ENCODE assay signal across 2 cellular contexts in the genomic region with DNA sequence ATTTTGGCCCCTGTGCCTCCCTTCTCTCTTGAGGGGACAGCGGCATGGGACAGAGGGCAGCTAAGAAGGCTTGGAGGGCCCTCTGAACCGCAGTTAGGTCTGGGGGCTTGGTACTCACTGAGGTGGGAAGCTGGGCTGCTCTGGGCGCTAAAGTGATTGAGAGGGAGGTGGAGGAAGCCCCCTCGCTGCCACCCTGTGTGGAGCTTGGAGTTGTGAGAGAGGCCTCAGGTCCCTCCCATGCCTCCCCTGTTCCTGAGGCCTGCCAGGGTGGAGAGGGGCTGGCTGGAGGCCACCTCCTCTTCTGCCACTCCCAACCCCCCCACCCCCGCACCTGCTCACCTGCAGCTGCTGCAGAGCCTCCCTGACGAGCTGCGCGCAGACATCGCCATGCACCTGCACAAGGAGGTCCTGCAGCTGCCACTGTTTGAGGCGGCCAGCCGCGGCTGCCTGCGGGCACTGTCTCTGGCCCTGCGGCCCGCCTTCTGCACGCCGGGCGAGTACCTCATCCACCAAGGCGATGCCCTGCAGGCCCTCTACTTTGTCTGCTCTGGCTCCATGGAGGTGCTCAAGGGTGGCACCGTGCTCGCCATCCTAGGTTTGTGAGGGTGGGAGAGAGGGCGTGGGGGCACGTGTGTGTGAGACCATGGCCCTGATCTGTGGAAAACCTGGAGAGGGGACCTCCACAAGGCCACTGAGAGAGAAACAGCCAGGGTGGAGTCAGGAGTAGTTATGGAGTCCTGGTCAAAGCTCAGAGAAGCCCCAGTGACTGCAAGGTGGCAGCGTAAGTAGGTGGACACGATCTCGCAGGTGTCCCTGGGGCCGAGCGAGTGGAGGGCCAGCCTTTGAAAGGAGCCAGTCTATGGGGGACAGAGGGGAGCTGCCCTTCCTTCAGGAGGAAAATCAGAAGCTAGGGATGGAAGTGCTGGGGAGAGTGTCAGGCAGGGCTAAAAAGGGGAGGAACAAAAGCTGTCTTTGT.
TF ChIP-seq lines count a peak whose summit lies in the region.

No MANE protein-coding gene starts in this region.

TF ChIP-seq in HepG2, 621 proteins besides CTCF, POLR2A, EP300 and RAD21 (continues in another document):
- no peak for TF ChIP-seq HOXA7 (CRISPR knock-in tag; IDR thresholded peaks at IDR 0.05)
- TF ChIP-seq MYC (CRISPR knock-in tag; IDR thresholded peaks at IDR 0.05; ENCODE audit: borderline replicate concordance): no peak
- TF ChIP-seq, protein P1, sequence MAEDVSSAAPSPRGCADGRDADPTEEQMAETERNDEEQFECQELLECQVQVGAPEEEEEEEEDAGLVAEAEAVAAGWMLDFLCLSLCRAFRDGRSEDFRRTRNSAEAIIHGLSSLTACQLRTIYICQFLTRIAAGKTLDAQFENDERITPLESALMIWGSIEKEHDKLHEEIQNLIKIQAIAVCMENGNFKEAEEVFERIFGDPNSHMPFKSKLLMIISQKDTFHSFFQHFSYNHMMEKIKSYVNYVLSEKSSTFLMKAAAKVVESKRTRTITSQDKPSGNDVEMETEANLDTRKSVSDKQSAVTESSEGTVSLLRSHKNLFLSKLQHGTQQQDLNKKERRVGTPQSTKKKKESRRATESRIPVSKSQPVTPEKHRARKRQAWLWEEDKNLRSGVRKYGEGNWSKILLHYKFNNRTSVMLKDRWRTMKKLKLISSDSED (CRISPR knock-in tag; IDR thresholded peaks at IDR 0.05): no peak
- TF ChIP-seq MTERF4 (CRISPR knock-in tag; IDR thresholded peaks at IDR 0.05): no peak
- no peak for TF ChIP-seq E2F2 (CRISPR knock-in tag; IDR thresholded peaks at IDR 0.05; ENCODE audit: borderline replicate concordance)
- no peak for TF ChIP-seq FOXC1 (CRISPR knock-in tag; IDR thresholded peaks at IDR 0.05; ENCODE audit: borderline replicate concordance)
- TF ChIP-seq, protein P2, sequence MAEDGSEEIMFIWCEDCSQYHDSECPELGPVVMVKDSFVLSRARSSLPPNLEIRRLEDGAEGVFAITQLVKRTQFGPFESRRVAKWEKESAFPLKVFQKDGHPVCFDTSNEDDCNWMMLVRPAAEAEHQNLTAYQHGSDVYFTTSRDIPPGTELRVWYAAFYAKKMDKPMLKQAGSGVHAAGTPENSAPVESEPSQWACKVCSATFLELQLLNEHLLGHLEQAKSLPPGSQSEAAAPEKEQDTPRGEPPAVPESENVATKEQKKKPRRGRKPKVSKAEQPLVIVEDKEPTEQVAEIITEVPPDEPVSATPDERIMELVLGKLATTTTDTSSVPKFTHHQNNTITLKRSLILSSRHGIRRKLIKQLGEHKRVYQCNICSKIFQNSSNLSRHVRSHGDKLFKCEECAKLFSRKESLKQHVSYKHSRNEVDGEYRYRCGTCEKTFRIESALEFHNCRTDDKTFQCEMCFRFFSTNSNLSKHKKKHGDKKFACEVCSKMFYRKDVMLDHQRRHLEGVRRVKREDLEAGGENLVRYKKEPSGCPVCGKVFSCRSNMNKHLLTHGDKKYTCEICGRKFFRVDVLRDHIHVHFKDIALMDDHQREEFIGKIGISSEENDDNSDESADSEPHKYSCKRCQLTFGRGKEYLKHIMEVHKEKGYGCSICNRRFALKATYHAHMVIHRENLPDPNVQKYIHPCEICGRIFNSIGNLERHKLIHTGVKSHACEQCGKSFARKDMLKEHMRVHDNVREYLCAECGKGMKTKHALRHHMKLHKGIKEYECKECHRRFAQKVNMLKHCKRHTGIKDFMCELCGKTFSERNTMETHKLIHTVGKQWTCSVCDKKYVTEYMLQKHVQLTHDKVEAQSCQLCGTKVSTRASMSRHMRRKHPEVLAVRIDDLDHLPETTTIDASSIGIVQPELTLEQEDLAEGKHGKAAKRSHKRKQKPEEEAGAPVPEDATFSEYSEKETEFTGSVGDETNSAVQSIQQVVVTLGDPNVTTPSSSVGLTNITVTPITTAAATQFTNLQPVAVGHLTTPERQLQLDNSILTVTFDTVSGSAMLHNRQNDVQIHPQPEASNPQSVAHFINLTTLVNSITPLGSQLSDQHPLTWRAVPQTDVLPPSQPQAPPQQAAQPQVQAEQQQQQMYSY (CRISPR knock-in tag; IDR thresholded peaks at IDR 0.05): 0 out of 2 replicates have a peak, but pooled peaks have one; percentile 45
- no peak for TF ChIP-seq ERF (CRISPR knock-in tag; IDR thresholded peaks at IDR 0.05)
- no peak for TF ChIP-seq JUNB (CRISPR knock-in tag; IDR thresholded peaks at IDR 0.05; ENCODE audit: borderline replicate concordance)
- peak; percentile 75 for TF ChIP-seq ZNF543 (CRISPR knock-in tag; IDR thresholded peaks at IDR 0.05)
- no peak for TF ChIP-seq SIN3B (IDR thresholded peaks at IDR 0.05; ENCODE audit: low read length)
- TF ChIP-seq, protein P3, sequence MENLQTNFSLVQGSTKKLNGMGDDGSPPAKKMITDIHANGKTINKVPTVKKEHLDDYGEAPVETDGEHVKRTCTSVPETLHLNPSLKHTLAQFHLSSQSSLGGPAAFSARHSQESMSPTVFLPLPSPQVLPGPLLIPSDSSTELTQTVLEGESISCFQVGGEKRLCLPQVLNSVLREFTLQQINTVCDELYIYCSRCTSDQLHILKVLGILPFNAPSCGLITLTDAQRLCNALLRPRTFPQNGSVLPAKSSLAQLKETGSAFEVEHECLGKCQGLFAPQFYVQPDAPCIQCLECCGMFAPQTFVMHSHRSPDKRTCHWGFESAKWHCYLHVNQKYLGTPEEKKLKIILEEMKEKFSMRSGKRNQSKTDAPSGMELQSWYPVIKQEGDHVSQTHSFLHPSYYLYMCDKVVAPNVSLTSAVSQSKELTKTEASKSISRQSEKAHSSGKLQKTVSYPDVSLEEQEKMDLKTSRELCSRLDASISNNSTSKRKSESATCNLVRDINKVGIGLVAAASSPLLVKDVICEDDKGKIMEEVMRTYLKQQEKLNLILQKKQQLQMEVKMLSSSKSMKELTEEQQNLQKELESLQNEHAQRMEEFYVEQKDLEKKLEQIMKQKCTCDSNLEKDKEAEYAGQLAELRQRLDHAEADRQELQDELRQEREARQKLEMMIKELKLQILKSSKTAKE (CRISPR knock-in tag; IDR thresholded peaks at IDR 0.05; ENCODE audit: borderline replicate concordance): no peak

TF ChIP-seq in H1, 55 proteins besides CTCF, POLR2A, EP300 and RAD21:
- TF ChIP-seq HDAC2 (IDR thresholded peaks at IDR 0.05; ENCODE audit: borderline replicate concordance in 1 of 2, low read depth in 2 of 2, low read length in 2 of 2) (no peak), ASH2L (IDR thresholded peaks at IDR 0.05; ENCODE audit: low read length) (no peak), NRF1 (IDR thresholded peaks at IDR 0.05; ENCODE audit: low read depth, low read length) (no peak), SIN3A (conservative IDR thresholded peaks at IDR 0.05 in 1 of 2, IDR thresholded peaks at IDR 0.05 in 1 of 2; ENCODE audit: low read depth in 1 of 2, low read length in 2 of 2) (no peak), RXRA (IDR thresholded peaks at IDR 0.05; ENCODE audit: insufficient read depth, low read depth, low read length) (no peak), KDM1A (IDR thresholded peaks at IDR 0.05; ENCODE audit: borderline replicate concordance, low read length) (no peak), SP4 (IDR thresholded peaks at IDR 0.05; ENCODE audit: low read length) (no peak), SIX5 (IDR thresholded peaks at IDR 0.05; ENCODE audit: low read depth, low read length) (no peak), ATF3 (IDR thresholded peaks at IDR 0.05; ENCODE audit: insufficient read depth, low read depth, low read length) (no peak), RBBP5 (IDR thresholded peaks at IDR 0.05; ENCODE audit: borderline replicate concordance, low read depth, low read length) (no peak)
